26 cellular contexts compared by ENCODE assay signal in genomic region chr20:35510946-35511735, GRCh38. TPM values are rescaled to one million over a fixed set of nuclear protein-coding genes. Genes with fewer than 3 reads are reported as not detected.
"Had no signal": no experiment of that assay in that cellular context is flagged by ENCODE, and none has a peak within 500 bp of the region (broad histone marks: within the 10 kb centered on the region; RNA-seq: fewer than 3 reads in every experiment).

No MANE protein-coding gene starts in this region.

- H3K9me3 Mint-ChIP-seq: activated CD4-positive, alpha-beta memory T cell treated with anti-CD3 and anti-CD28 coated beads, Interleukin-2, amount 10 ng/mL, durations not matched to agents 7 days and 5 days; activated naive CD4-positive, alpha-beta T cell treated with anti-CD3 and anti-CD28 coated beads for 36 hours; activated T-cell treated with anti-CD3 and anti-CD28 coated beads, Interleukin-2, amount 50 U/mL, for 24 hours; activated T-helper 2 cell treated with anti-CD3 and anti-CD28 coated beads, Interferon-gamma antibody, Interleukin-2, Interleukin-4, amounts not matched to agents 10 μg/mL and 5 μg/mL and 100 μg/mL, durations not matched to agents 14 hours and 24 hours and 36 hours; mesothelial cell of epicardium; natural killer cell treated with Interleukin-12 subunit alpha and Interleukin-12 subunit beta and Interleukin-15 and Interleukin-18, amount 100 ng/mL, for 72 hours had no signal

- H3K4me3 Mint-ChIP-seq: activated CD4-positive, alpha-beta memory T cell treated with anti-CD3 and anti-CD28 coated beads, Interleukin-2, amount 10 ng/mL, durations not matched to agents 7 days and 5 days; activated naive CD4-positive, alpha-beta T cell treated with anti-CD3 and anti-CD28 coated beads for 36 hours; activated T-cell treated with anti-CD3 and anti-CD28 coated beads, Interleukin-2, amount 50 U/mL, for 24 hours; mesothelial cell of epicardium; natural killer cell treated with Interleukin-12 subunit alpha and Interleukin-12 subunit beta and Interleukin-15 and Interleukin-18, amount 100 ng/mL, for 72 hours had no signal

- H3K27me3 ChIP-seq: hepatocyte, neutrophil, pancreas, right lobe of liver, testis, upper lobe of left lung had no signal

- H3K4me1 Mint-ChIP-seq: mesothelial cell of epicardium had no signal

- H3K4me2 ChIP-seq: hepatocyte had no signal

- H3K27ac Mint-ChIP-seq: activated CD4-positive, alpha-beta memory T cell treated with anti-CD3 and anti-CD28 coated beads, Interleukin-2, amount 10 ng/mL, durations not matched to agents 7 days and 5 days; activated T-helper 2 cell treated with anti-CD3 and anti-CD28 coated beads, Interferon-gamma antibody, Interleukin-2, Interleukin-4, amounts not matched to agents 10 μg/mL and 5 μg/mL and 100 μg/mL, durations not matched to agents 14 hours and 24 hours and 36 hours; mesothelial cell of epicardium; natural killer cell treated with Interleukin-12 subunit alpha and Interleukin-12 subunit beta and Interleukin-15 and Interleukin-18, amount 100 ng/mL, for 72 hours had no signal

- H3K4me1 ChIP-seq: lower lobe of right lung, pancreas, right lobe of liver, testis, upper lobe of left lung had no signal

- H3K79me2 ChIP-seq: hepatocyte had no signal

- H3K9me3 ChIP-seq: lower lobe of right lung, neutrophil, pancreas, right lobe of liver, testis, upper lobe of left lung had no signal

- ATAC-seq: natural killer cell treated with Interleukin-12 subunit alpha and Interleukin-12 subunit beta and Interleukin-15 and Interleukin-18, amount 100 ng/mL, for 72 hours had no signal

- H3K27me3 Mint-ChIP-seq: activated CD4-positive, alpha-beta memory T cell treated with anti-CD3 and anti-CD28 coated beads, Interleukin-2, amount 10 ng/mL, durations not matched to agents 7 days and 5 days; activated T-cell treated with anti-CD3 and anti-CD28 coated beads, Interleukin-2, amount 50 U/mL, for 24 hours; natural killer cell treated with Interleukin-12 subunit alpha and Interleukin-12 subunit beta and Interleukin-15 and Interleukin-18, amount 100 ng/mL, for 72 hours had no signal

- DNase-seq: activated CD4-positive, alpha-beta memory T cell treated with anti-CD3 and anti-CD28 coated beads, Interleukin-2, amount 10 ng/mL, durations not matched to agents 7 days and 5 days; activated CD4-positive, alpha-beta T cell treated with anti-CD3 and anti-CD28 coated beads for 48 hours; activated CD4-positive, CD25-positive, alpha-beta regulatory T cell; activated T-cell treated with anti-CD3 and anti-CD28 coated beads, Interleukin-2, amount 50 U/mL, for 24 hours; cerebellar nuclear complex; effector CD4-positive, alpha-beta T cell; lower lobe of right lung; pancreas; stimulated activated CD4-positive, alpha-beta T cell treated with anti-CD3 and anti-CD28 coated beads, Interleukin-15, amount 100 ng/mL, for 24 hours; stimulated activated CD4-positive, alpha-beta T cell treated with anti-CD3 and anti-CD28 coated beads, Interleukin-2, amount 100 ng/mL, for 48 hours; T-helper 1 cell; T-helper 9 cell had no signal

- H2AFZ ChIP-seq: hepatocyte had no signal

- H3K27ac ChIP-seq: hepatocyte, lower lobe of right lung, neutrophil, pancreas, right lobe of liver, testis, upper lobe of left lung had no signal

- H3K4me3 ChIP-seq: hepatocyte, lower lobe of right lung, pancreas, right lobe of liver, testis, upper lobe of left lung had no signal

RNA-seq across cellular contexts. Expression of gene C20orf173, which starts 18.3 kb away (rescaled TPM):
- total RNA-seq: activated CD4-positive, alpha-beta memory T cell treated with anti-CD3 and anti-CD28 coated beads, Interleukin-2, amount 10 ng/mL, durations not matched to agents 7 days and 5 days; activated naive CD4-positive, alpha-beta T cell treated with anti-CD3 and anti-CD28 coated beads for 36 hours; activated T-helper 2 cell treated with anti-CD3 and anti-CD28 coated beads, Interferon-gamma antibody, Interleukin-2, Interleukin-4, amounts not matched to agents 10 μg/mL and 5 μg/mL and 100 μg/mL, durations not matched to agents 14 hours and 24 hours and 36 hours; esophagus mucosa; fibroblast of villous mesenchyme; glomerular endothelial cell; hepatocyte; lower lobe of right lung; mesothelial cell of epicardium; natural killer cell treated with Interleukin-12 subunit alpha and Interleukin-12 subunit beta and Interleukin-15 and Interleukin-18, amount 100 ng/mL, for 72 hours; pancreas; pulmonary artery endothelial cell; right lobe of liver; upper lobe of left lung had no signal
- polyA plus RNA-seq: hepatocyte, pancreas, small intestine had no signal
